Comparison of ENCODE assay signal across 11 cellular contexts in the genomic region with DNA sequence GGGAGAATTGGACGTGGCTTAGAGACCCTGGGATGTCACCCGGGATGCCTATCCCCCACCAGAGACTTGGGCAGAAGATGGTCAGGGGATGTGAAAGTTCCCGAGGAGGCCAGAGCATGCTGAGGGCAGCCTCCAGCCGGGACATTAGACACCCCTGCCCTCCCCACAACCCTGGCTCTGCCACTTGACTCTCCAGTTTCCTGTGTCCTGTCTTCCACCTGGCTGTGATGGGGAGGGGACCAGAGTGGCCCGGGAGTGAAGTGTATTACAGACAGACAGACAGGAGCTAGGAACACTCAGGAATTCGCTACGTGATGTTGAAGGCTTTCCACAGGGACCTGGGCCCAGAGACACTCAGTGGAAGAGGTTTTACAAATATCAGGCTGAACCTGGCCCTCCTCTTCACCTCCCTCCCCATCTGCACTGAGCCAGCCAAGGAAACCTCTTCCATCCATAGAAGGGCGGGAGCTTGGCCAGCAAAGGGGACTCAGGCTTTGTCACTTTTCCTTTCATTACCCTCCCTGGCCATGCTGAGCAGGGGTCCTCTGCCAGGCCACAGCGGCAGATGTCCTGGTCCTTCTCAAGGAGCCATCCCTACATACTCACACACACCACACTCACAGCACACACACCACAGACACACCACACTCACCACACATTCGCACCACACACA.
DNase-seq lines count a peak whose midpoint lies in the region; ATAC-seq and TF ChIP-seq lines count a peak whose summit lies in the region.
"Had no signal": no experiment of that assay in that cellular context is flagged by ENCODE, and none has a peak within 500 bp of the region (broad histone marks: within the 10 kb centered on the region; RNA-seq: fewer than 3 reads in every experiment).

No MANE protein-coding gene starts in this region.

- peaks cover 6% of the 10 kb centered on the region for H3K27me3 Mint-ChIP-seq in H9 (ENCODE audit: low read depth)
- peaks cover 10% of the 10 kb centered on the region for H3K27me3 Mint-ChIP-seq in activated CD4-positive, alpha-beta T cell treated with anti-CD3 and anti-CD28 coated beads for 36 hours

- no peak overlapping the region for H2BK20ac ChIP-seq in H9 (ENCODE audit: low read depth, low read length, poor library complexity, severe bottlenecking)

- H3K4ac ChIP-seq in H9 (ENCODE audit: low read depth, low read length) (no peak overlapping the region), mesenchymal stem cell (ENCODE audit: low read depth in 1 of 2, low read length in 2 of 2) (no peak overlapping the region)

- no peaks in the 10 kb centered on the region for H3K79me1 ChIP-seq in H9 (ENCODE audit: insufficient read depth, low read depth, low read length, poor library complexity, severe bottlenecking)
- H3K79me1 ChIP-seq in mesenchymal stem cell (replicated peaks; ENCODE audit: low read length, poor library complexity, severe bottlenecking), result no peaks in the 10 kb centered on the region

- no peaks in the 10 kb centered on the region for H3K9me3 Mint-ChIP-seq in H9
- no peaks in the 10 kb centered on the region for H3K9me3 Mint-ChIP-seq in activated CD4-positive, alpha-beta T cell treated with anti-CD3 and anti-CD28 coated beads for 36 hours (ENCODE audit: low read depth)

- H3K14ac ChIP-seq in H9 (ENCODE audit: insufficient read depth, low read length) (no peak overlapping the region), mesenchymal stem cell (ENCODE audit: low read length in 2 of 2) (peak overlapping the region in 1 of 2 experiments; percentile 66)

- H3K4me2 ChIP-seq in H9 (ENCODE audit: insufficient read depth, insufficient read length, low read length) (no peak overlapping the region), mesenchymal stem cell (ENCODE audit: low read length, poor library complexity, severe bottlenecking) (no peak overlapping the region)

- H3K36me3 ChIP-seq in RWPE2 (ENCODE audit: low read depth), result no peaks in the 10 kb centered on the region
- no peaks in the 10 kb centered on the region for H3K36me3 ChIP-seq in mesenchymal stem cell (ENCODE audit: control insufficient read depth in 1 of 2, insufficient read depth in 2 of 2, low read depth in 1 of 2, low read length in 2 of 2)

- H3K56ac ChIP-seq in H9 (ENCODE audit: insufficient read length, low read depth, low read length), result no peak overlapping the region

- H2AFZ ChIP-seq in H9 (ENCODE audit: low read length) (no peak overlapping the region), mesenchymal stem cell (ENCODE audit: low read depth, low read length) (no peak overlapping the region)

- DNase-seq in DMS79 treated with DMSO at 0.1 percent for 48 hours (lab: John Stamatoyannopoulos, UW) (peak; percentile 35), DMS79 (lab: John Stamatoyannopoulos, UW) (no peak), H9 (peak; percentile 47), RWPE2 (ENCODE audit: low spot score) (no peak), mesenchymal stem cell (peak; percentile 37), SHP77 treated with DMSO at 0.1 percent for 48 hours (lab: John Stamatoyannopoulos, UW) (no peak)
- DNase-seq in activated CD4-positive, alpha-beta T cell treated with anti-CD3 and anti-CD28 coated beads for 36 hours, result no peak
- no peak for DNase-seq in NK-92 treated with Interleukin-12 subunit alpha and Interleukin-12 subunit beta, amount 100 ng/mL, for 24 hours (lab: John Stamatoyannopoulos, UW)
- DNase-seq: 8988T, DMS153 had no signal

- H3K23ac ChIP-seq in H9 (ENCODE audit: insufficient read length, low read depth, low read length) (no peak overlapping the region), mesenchymal stem cell (ENCODE audit: low read length in 2 of 2) (no peak overlapping the region)

- H2BK120ac ChIP-seq in H9 (ENCODE audit: low read depth, low read length, poor library complexity, severe bottlenecking) (no peak overlapping the region), mesenchymal stem cell (ENCODE audit: low read depth, low read length) (no peak overlapping the region)

- POLR2A ChIA-PET in activated CD4-positive, alpha-beta T cell treated with anti-CD3 and anti-CD28 coated beads for 36 hours (lab: Charles Lee), result no interaction called here

- CTCF ChIA-PET in activated CD4-positive, alpha-beta T cell treated with anti-CD3 and anti-CD28 coated beads for 36 hours (lab: Charles Lee), result no interaction called here

- peak overlapping the region; percentile 34 for H4K5ac ChIP-seq in H9 (ENCODE audit: insufficient read length, low read depth, low read length)

- no peak overlapping the region for H3K4me3 ChIP-seq in RWPE2 (ENCODE audit: severe bottlenecking)
- no peak overlapping the region for H3K4me3 ChIP-seq in mesenchymal stem cell (ENCODE audit: insufficient read depth in 1 of 2, low read depth in 1 of 2, low read length in 2 of 2)

- H3K18ac ChIP-seq in H9 (ENCODE audit: insufficient read length, low read depth, low read length), result peak overlapping the region; percentile 16
- peak overlapping the region; percentile 27 to 64 for H3K18ac ChIP-seq in mesenchymal stem cell (ENCODE audit: low read depth in 1 of 2, low read length in 2 of 2)

- H3K79me2 ChIP-seq in H9 (ENCODE audit: insufficient read depth, low read length), result no peaks in the 10 kb centered on the region

- no peak overlapping the region for H2BK12ac ChIP-seq in H9 (ENCODE audit: insufficient read length, low read depth, low read length)
- H2BK12ac ChIP-seq in mesenchymal stem cell (ENCODE audit: low read length in 2 of 2), result no peak overlapping the region

- H3T11ph ChIP-seq in H9 (ENCODE audit: low read length), result no peak overlapping the region

- H2BK5ac ChIP-seq in H9 (ENCODE audit: insufficient read length, low read length) (no peak overlapping the region), mesenchymal stem cell (ENCODE audit: low read depth, low read length, poor library complexity, severe bottlenecking) (no peak overlapping the region)

- peak overlapping the region; percentile 5 for H4K8ac ChIP-seq in H9 (replicated peaks; ENCODE audit: insufficient read length, low read depth, low read length)
- peak overlapping the region; percentile 5 for H4K8ac ChIP-seq in mesenchymal stem cell (ENCODE audit: low read length)

- H3K4me1 ChIP-seq in H9 (ENCODE audit: insufficient read depth, low read length) (peaks cover 3% of the 10 kb centered on the region; the same call in 1 of the 2 replicates), RWPE2 (ENCODE audit: insufficient read depth, poor library complexity, severe bottlenecking) (peaks cover 17% of the 10 kb centered on the region), mesenchymal stem cell (ENCODE audit: control insufficient read depth, insufficient read depth, low read depth, low read length) (peaks cover 31% of the 10 kb centered on the region)

- H3K27ac ChIP-seq in H9 (ENCODE audit: insufficient read length, low read depth, low read length), result no peak overlapping the region
- H3K27ac ChIP-seq in RWPE2 (ENCODE audit: poor library complexity, severe bottlenecking), result peak overlapping the region; percentile 72
- H3K27ac ChIP-seq in mesenchymal stem cell (ENCODE audit: low read length, poor library complexity, severe bottlenecking), result no peak overlapping the region

- H3K23me2 ChIP-seq in H9 (ENCODE audit: insufficient read length, low read depth, low read length, poor library complexity, severe bottlenecking), result no peaks in the 10 kb centered on the region

- TF ChIP-seq CTCF in H9 (conservative IDR thresholded peaks at IDR 0.05) (no peak), RWPE2 (IDR thresholded peaks at IDR 0.05; ENCODE audit: poor library complexity, severe bottlenecking) (no peak)

- H3K9me3 ChIP-seq in H9 (ENCODE audit: control insufficient read depth, low read depth, low read length) (no peaks in the 10 kb centered on the region), RWPE2 (ENCODE audit: severe bottlenecking) (no peaks in the 10 kb centered on the region), mesenchymal stem cell (ENCODE audit: control insufficient read depth, low read length) (no peaks in the 10 kb centered on the region)

- H2BK15ac ChIP-seq in H9 (ENCODE audit: low read depth, low read length) (no peak overlapping the region), mesenchymal stem cell (ENCODE audit: low read depth, poor library complexity, severe bottlenecking) (no peak overlapping the region)

- ATAC-seq in RWPE2 (ENCODE audit: low read depth), result peak; percentile 41; the same call in 2 of the 3 replicates
- no peak for ATAC-seq in activated CD4-positive, alpha-beta T cell treated with anti-CD3 and anti-CD28 coated beads for 36 hours

- H3K9ac ChIP-seq in H9 (ENCODE audit: extremely low read depth, insufficient read length, low read length) (no peak overlapping the region), mesenchymal stem cell (ENCODE audit: low read length) (no peak overlapping the region)

- H3K27ac Mint-ChIP-seq in H9, result no peak overlapping the region
- H3K27ac Mint-ChIP-seq in activated CD4-positive, alpha-beta T cell treated with anti-CD3 and anti-CD28 coated beads for 36 hours, result no peak overlapping the region
- H3K27ac Mint-ChIP-seq: brain had no signal

- H2AK5ac ChIP-seq in H9 (ENCODE audit: insufficient read length, low read length) (no peak overlapping the region), mesenchymal stem cell (ENCODE audit: low read length, severe bottlenecking) (no peak overlapping the region)

- 100% methylated on average over 1 of the region's 10 CpGs for WGBS in H9 (ENCODE audit: extremely low coverage, insufficient read length, low lambda C conversion rate)
- WGBS in mesenchymal stem cell, result 82% methylated on average over 9 of the region's 10 CpGs

- no peak overlapping the region for H4K91ac ChIP-seq in H9 (ENCODE audit: insufficient read length, low read depth, low read length)
- peak overlapping the region; percentile 22 for H4K91ac ChIP-seq in mesenchymal stem cell (ENCODE audit: low read length)

- peaks cover 0 to 2% of the 10 kb centered on the region in 2 experiments; a peak in 3 of 4 replicates for H3K4me1 Mint-ChIP-seq in H9
- H3K4me1 Mint-ChIP-seq in activated CD4-positive, alpha-beta T cell treated with anti-CD3 and anti-CD28 coated beads for 36 hours, result no peaks in the 10 kb centered on the region

- H4K20me1 ChIP-seq in H9 (ENCODE audit: control insufficient read depth, insufficient read depth, insufficient read length), result peaks cover 4% of the 10 kb centered on the region

- intact Hi-C loops in activated CD4-positive, alpha-beta T cell treated with anti-CD3 and anti-CD28 coated beads for 36 hours (cut with DNase I, micrococcal nuclease), result no loop called here

- H3K27me3 ChIP-seq in H9 (ENCODE audit: insufficient read depth, low read length) (no peaks in the 10 kb centered on the region), RWPE2 (ENCODE audit: insufficient read depth, poor library complexity, severe bottlenecking) (no peaks in the 10 kb centered on the region), mesenchymal stem cell (ENCODE audit: control insufficient read depth in 1 of 2, insufficient read depth in 1 of 2, low read length in 2 of 2) (no peaks in the 10 kb centered on the region)

- H3K36me3 Mint-ChIP-seq in H9 (ENCODE audit: insufficient read depth in 1 of 3, low read depth in 3 of 3), result no peaks in the 10 kb centered on the region
- no peaks in the 10 kb centered on the region for H3K36me3 Mint-ChIP-seq in activated CD4-positive, alpha-beta T cell treated with anti-CD3 and anti-CD28 coated beads for 36 hours (ENCODE audit: low read depth)
- H3K36me3 Mint-ChIP-seq: brain had no signal

- H3K4me3 Mint-ChIP-seq in H9, result no peak overlapping the region
- no peak overlapping the region for H3K4me3 Mint-ChIP-seq in activated CD4-positive, alpha-beta T cell treated with anti-CD3 and anti-CD28 coated beads for 36 hours
- H3K4me3 Mint-ChIP-seq: brain had no signal

Comparison
In these comparisons a context has a peak if more than half of its experiments do, and no peak if none do; other contexts are left out.
1. DNase-seq: peak in DMS79 treated with DMSO at 0.1 percent for 48 hours (single experiment), H9 (single experiment) and mesenchymal stem cell (single experiment); none in DMS79 (single experiment), RWPE2 (single experiment), activated CD4-positive, alpha-beta T cell treated with anti-CD3 and anti-CD28 coated beads for 36 hours (single experiment), SHP77 treated with DMSO at 0.1 percent for 48 hours (single experiment) and NK-92 treated with Interleukin-12 subunit alpha and Interleukin-12 subunit beta, amount 100 ng/mL, for 24 hours (single experiment).